Comparison of ENCODE assay signal across 8 cellular contexts in the genomic region with DNA sequence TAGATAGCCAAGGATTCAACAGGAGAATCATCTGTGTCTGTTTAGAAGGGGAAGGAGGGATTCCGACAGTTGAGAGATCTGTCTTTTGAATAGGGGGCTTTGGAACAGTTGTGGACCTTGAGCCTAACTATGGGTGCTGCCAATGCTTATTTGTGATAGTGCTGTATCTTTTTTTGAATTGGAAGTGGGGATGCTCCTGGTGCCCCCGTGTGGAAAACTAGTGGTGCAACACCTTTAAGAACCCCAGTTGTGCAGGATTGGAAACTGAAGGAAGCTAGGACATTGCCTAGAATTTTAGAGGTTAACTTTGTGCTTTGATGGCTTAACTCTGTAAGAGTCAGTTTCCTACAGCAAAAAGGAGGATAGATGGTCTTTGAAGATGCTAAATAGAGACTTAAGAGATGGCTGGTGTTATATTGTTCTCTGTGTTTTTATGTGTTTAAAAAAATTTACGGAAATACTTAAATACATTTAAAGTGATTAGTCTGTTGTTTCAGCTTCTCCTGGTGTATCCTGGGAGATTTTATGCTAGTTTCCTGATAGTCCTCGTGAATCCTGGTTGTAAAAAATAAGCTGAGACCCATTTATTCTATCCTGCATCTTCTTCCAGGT.
A peak's percentile ranks its signal among the peaks of the same experiment; 100 is the strongest.
DNase-seq lines count a peak whose midpoint lies in the region; ATAC-seq and TF ChIP-seq lines count a peak whose summit lies in the region.

No MANE protein-coding gene starts in this region.

- H3K9me3 Mint-ChIP-seq in stimulated activated naive CD8-positive, alpha-beta T cell treated with anti-CD3 and anti-CD28 coated beads, Interleukin-15, Interleukin-2, amounts not matched to agents 100 ng/mL and 50 ng/mL, for 24 hours: no peaks in the 10 kb centered on the region

- peaks cover 64% of the 10 kb centered on the region for H3K4me1 Mint-ChIP-seq in stimulated activated naive CD8-positive, alpha-beta T cell treated with anti-CD3 and anti-CD28 coated beads, Interleukin-15, Interleukin-2, amounts not matched to agents 100 ng/mL and 50 ng/mL, for 24 hours (ENCODE audit: low read depth)

- peaks cover 0 to 19% of the 10 kb centered on the region in 2 donors for H3K4me1 ChIP-seq in lung (ENCODE audit: control insufficient read depth in 2 of 2, insufficient read depth in 2 of 2, low read length in 2 of 2)

- 54 to 60% methylated on average over 4 of the region's 4 CpGs for WGBS in lung, 2 donors

- H3K27me3 Mint-ChIP-seq in stimulated activated naive CD8-positive, alpha-beta T cell treated with anti-CD3 and anti-CD28 coated beads, Interleukin-15, Interleukin-2, amounts not matched to agents 100 ng/mL and 50 ng/mL, for 24 hours: no peaks in the 10 kb centered on the region

- H3K27me3 ChIP-seq in MG63 (no peaks in the 10 kb centered on the region), lung (ENCODE audit: control insufficient read depth, insufficient read depth) (no peaks in the 10 kb centered on the region)

- peak; percentile 10 to 40 for DNase-seq in NCI-H2081 (lab: John Stamatoyannopoulos, UW)
- DNase-seq in NCI-H2081 treated with DMSO at 0.1 percent for 48 hours (lab: John Stamatoyannopoulos, UW): no peak
- peak; percentile 23 for DNase-seq in MG63
- DNase-seq in T1000 (lab: John Stamatoyannopoulos, UW): peak; percentile 21
- DNase-seq in coronary artery (ENCODE audit: low spot score): no peak
- peak; percentile 36 for DNase-seq in lung (ENCODE audit: low spot score)

- H3K4me3 Mint-ChIP-seq in stimulated activated naive CD8-positive, alpha-beta T cell treated with anti-CD3 and anti-CD28 coated beads, Interleukin-15, Interleukin-2, amounts not matched to agents 100 ng/mL and 50 ng/mL, for 24 hours: no peak overlapping the region

- no peak for ATAC-seq in lung (ENCODE audit: insufficient read depth, low FRiP score)
- no peak for ATAC-seq in GM18520 (IDR thresholded peaks at IDR 0.05; ENCODE audit: unreplicated experiment)

- TF ChIP-seq CTCF in coronary artery (IDR thresholded peaks at IDR 0.05) (peak; percentile 41), lung (IDR thresholded peaks at IDR 0.05; ENCODE audit: control extremely low read depth, extremely low read depth) (peak; percentile 62)

- H3K36me3 ChIP-seq in MG63 (peaks cover 69% of the 10 kb centered on the region), lung (ENCODE audit: control insufficient read depth in 2 of 2, insufficient read depth in 2 of 2, low read length in 2 of 2) (peaks cover 11 to 23% of the 10 kb centered on the region in 2 donors)

- H3K27ac ChIP-seq in coronary artery: no peak overlapping the region
- H3K27ac ChIP-seq in lung (ENCODE audit: low read depth in 1 of 2, low read length in 1 of 2): no peak overlapping the region

- no peaks in the 10 kb centered on the region for H3K9me3 ChIP-seq in MG63
- H3K9me3 ChIP-seq in lung (ENCODE audit: control insufficient read depth in 2 of 2, insufficient read depth in 1 of 2, low read length in 1 of 2): no peaks in the 10 kb centered on the region

- H3K27ac Mint-ChIP-seq in stimulated activated naive CD8-positive, alpha-beta T cell treated with anti-CD3 and anti-CD28 coated beads, Interleukin-15, Interleukin-2, amounts not matched to agents 100 ng/mL and 50 ng/mL, for 24 hours: peak overlapping the region; percentile 38

- peaks cover 19% of the 10 kb centered on the region for H3K36me3 Mint-ChIP-seq in stimulated activated naive CD8-positive, alpha-beta T cell treated with anti-CD3 and anti-CD28 coated beads, Interleukin-15, Interleukin-2, amounts not matched to agents 100 ng/mL and 50 ng/mL, for 24 hours (ENCODE audit: low read depth)

- H3K4me3 ChIP-seq in MG63: no peak overlapping the region
- H3K4me3 ChIP-seq in coronary artery: no peak overlapping the region
- no peak overlapping the region for H3K4me3 ChIP-seq in lung

Comparison
In these comparisons a context has a peak if more than half of its experiments do, and no peak if none do; other contexts are left out.
1. DNase-seq: peak in NCI-H2081 (2 of 2), MG63 (single experiment), T1000 (single experiment) and lung (single experiment); none in NCI-H2081 treated with DMSO at 0.1 percent for 48 hours (single experiment) and coronary artery (single experiment).